Comparison of ENCODE assay signal across 9 cellular contexts in the genomic region with DNA sequence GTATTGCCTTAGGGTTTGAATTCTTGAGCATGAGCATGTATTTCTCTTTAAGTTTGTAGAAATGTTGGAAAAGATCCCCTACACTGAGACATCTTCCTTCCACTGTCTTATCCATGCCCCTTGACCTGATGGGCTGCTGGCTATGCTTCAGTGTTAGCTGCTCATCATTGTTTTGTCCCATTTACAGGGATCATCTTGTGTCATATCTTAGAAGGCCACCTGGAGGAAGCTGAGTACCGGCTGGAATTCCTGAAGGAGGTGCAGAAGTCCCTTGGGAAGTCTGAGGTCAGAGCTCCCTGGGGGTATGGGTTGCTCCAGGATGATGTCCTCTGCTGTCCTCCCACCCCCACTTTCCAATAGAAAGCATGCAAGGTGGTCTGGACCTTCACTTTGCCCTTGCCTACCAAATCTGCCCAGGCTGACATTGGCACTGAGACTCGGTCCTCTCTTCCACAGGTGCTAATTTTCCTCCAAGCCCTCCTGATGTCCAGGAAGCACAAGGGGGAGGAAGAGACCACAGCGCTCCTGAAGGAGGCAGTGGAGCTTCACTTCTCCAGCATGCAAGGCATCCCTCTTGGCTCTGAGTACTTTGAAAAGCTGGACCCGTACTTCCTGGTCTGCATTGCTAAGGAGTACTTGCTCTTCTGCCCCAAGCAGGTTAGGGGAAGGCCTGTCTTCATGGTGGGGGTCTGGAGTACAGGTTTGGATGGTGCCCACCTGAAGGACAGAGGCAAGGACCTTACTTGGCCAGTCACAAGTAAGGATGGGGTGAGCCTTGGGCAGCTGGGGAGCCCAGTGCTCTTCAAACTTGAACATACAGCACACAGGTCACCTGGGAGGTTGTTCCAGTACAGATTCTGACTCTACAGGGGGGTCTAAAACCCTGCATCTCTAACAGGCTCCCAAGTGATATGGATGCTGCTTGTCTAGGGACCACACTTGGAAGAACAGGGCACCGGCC. TPM values are rescaled to one million over a fixed set of nuclear protein-coding genes. Genes with fewer than 3 reads are reported as not detected.
DNase-seq lines count a peak whose midpoint lies in the region; ATAC-seq, FAIRE-seq and TF ChIP-seq lines count a peak whose summit lies in the region.
"Had no signal": no experiment of that assay in that cellular context is flagged by ENCODE, and none has a peak within 500 bp of the region (broad histone marks: within the 10 kb centered on the region; RNA-seq: fewer than 3 reads in every experiment).

No MANE protein-coding gene starts in this region.

- CTCF ChIA-PET in K562 (lab: Yijun Ruan, JAX; ENCODE audit: low intra/inter-chr PET ratio), result interaction anchor here (0.7 to 3.0 kb wide), 5 partner anchors 59 to 252 kb away, joined by 3 to 42 read pairs (median 5); no protein-coding TSS in a partner anchor

- no peak overlapping the region for H3K4me2 ChIP-seq in K562 (ENCODE audit: insufficient read depth, low read length)

- DNase-seq in NCI-H82 (lab: John Stamatoyannopoulos, UW) (peak; percentile 17), NCI-H82 treated with DMSO at 0.1 percent for 48 hours (lab: John Stamatoyannopoulos, UW; ENCODE audit: unreplicated experiment) (no peak), K562 (ENCODE audit: extremely low read depth in 1 of 4, low spot score in 3 of 4) (peak in 2 of 4 experiments; percentile 53 to 62), kidney epithelial cell (ENCODE audit: low read depth) (no peak), upper lobe of left lung (peak in 1 of 2 donors; percentile 73)
- no peak for DNase-seq in stimulated activated CD4-positive, alpha-beta T cell treated with anti-CD3 and anti-CD28 coated beads, Interleukin-12 subunit alpha, Interleukin-12 subunit beta, amount 100 ng/mL, for 4 hours
- no peak for DNase-seq in NK-92 treated with Interleukin-12 subunit alpha and Interleukin-12 subunit beta, amount 100 ng/mL, for 24 hours (lab: John Stamatoyannopoulos, UW)
- DNase-seq: CD4-positive, alpha-beta memory T cell had no signal

- H3K27me3 ChIP-seq in K562 (ENCODE audit: control insufficient read depth in 2 of 2, insufficient read depth in 2 of 2, low read length in 2 of 2) (no peaks in the 10 kb centered on the region), kidney epithelial cell (ENCODE audit: control insufficient read depth, insufficient read depth, low read length) (no peaks in the 10 kb centered on the region), upper lobe of left lung (no peaks in the 10 kb centered on the region)

- H3K9me3 ChIP-seq in K562 (replicated peaks; ENCODE audit: control insufficient read depth, insufficient read depth, low read depth, low read length), result no peaks in the 10 kb centered on the region
- no peaks in the 10 kb centered on the region for H3K9me3 ChIP-seq in upper lobe of left lung

- H4K20me1 ChIP-seq in K562 (replicated peaks; ENCODE audit: control insufficient read depth, insufficient read depth, low read length), result no peaks in the 10 kb centered on the region

- WGBS in K562 (ENCODE audit: insufficient coverage, low coverage, missing lambda C conversion rate), result 25% methylated on average over 5 of the region's 5 CpGs
- 67 to 72% methylated on average over 5 of the region's 5 CpGs for WGBS in upper lobe of left lung, 2 donors

- peak; percentile 81 for ATAC-seq in K562
- peak; percentile 25 to 66 for ATAC-seq in upper lobe of left lung (ENCODE audit: low FRiP score in 2 of 2)
- ATAC-seq in HG03135 (IDR thresholded peaks at IDR 0.05; ENCODE audit: unreplicated experiment), result no peak

- TF ChIP-seq RAD21 in K562 (CRISPR knock-in tag; conservative IDR thresholded peaks at IDR 0.05 in 1 of 2, IDR thresholded peaks at IDR 0.05 in 1 of 2), result peak; percentile 58 to 81

- no peak overlapping the region for H3K9ac ChIP-seq in K562 (ENCODE audit: insufficient read depth in 1 of 2, low read depth in 2 of 2, low read length in 2 of 2)

- TF ChIP-seq EP300 in K562 (IDR thresholded peaks at IDR 0.05; ENCODE audit: low read length), result no peak
- TF ChIP-seq EP300 in upper lobe of left lung (IDR thresholded peaks at IDR 0.05), result no peak

- TF ChIP-seq CTCF in K562 (IDR thresholded peaks at IDR 0.05 in 2 of 3, conservative IDR thresholded peaks at IDR 0.05 in 1 of 3; ENCODE audit: insufficient read depth in 2 of 3, low read depth in 1 of 3, low read length in 3 of 3) (peak; percentile 70 to 77 (median 72)), kidney epithelial cell (IDR thresholded peaks at IDR 0.05; ENCODE audit: insufficient read depth, low read length, poor library complexity, severe bottlenecking) (peak; percentile 36), upper lobe of left lung (IDR thresholded peaks at IDR 0.05) (peak; percentile 17 to 66 (median 35))

- peak overlapping the region; percentile 51; the same call in 1 of the 2 replicates for H2AFZ ChIP-seq in K562 (ENCODE audit: low read depth, low read length)

- H3K36me3 ChIP-seq in K562 (ENCODE audit: control insufficient read depth, insufficient read depth, low read length), result no peaks in the 10 kb centered on the region
- H3K36me3 ChIP-seq in kidney epithelial cell (ENCODE audit: control insufficient read depth, insufficient read depth, low read length), result no peaks in the 10 kb centered on the region
- peaks cover 0 to 9% (median 0%) of the 10 kb centered on the region in 4 donors for H3K36me3 ChIP-seq in upper lobe of left lung

- in situ Hi-C loops in K562 (cut with MboI), result loop anchor here (5.0 to 10.0 kb wide), 3 partner anchors 62 to 260 kb away; a partner anchor contains a TSS

- POLR2A ChIA-PET in K562 (lab: Yijun Ruan, JAX), result interaction anchor here (0.6 to 4.1 kb wide), 11 partner anchors 8 to 163 kb away, joined by 3 to 16 read pairs (median 4); no protein-coding TSS in a partner anchor

- no peaks in the 10 kb centered on the region for H3K9me1 ChIP-seq in K562 (ENCODE audit: control insufficient read depth, insufficient read depth, low read length)

- intact Hi-C loops in K562 (cut with micrococcal nuclease), result loop anchor here (5.0 kb wide), 2 partner anchors 82 to 252 kb away; no protein-coding TSS in a partner anchor

- FAIRE-seq in K562 (lab: Jason Lieb, UNC), result peak; percentile 78

- no peaks in the 10 kb centered on the region; a peak in 1 of 5 replicates for H3K4me1 ChIP-seq in K562 (replicated peaks in 1 of 2; ENCODE audit: control insufficient read depth in 2 of 2, insufficient read depth in 2 of 2, low read length in 2 of 2)
- H3K4me1 ChIP-seq in upper lobe of left lung, result peaks cover 24 to 33% (median 28%) of the 10 kb centered on the region in 4 donors

- no peak overlapping the region for H3K4me3 ChIP-seq in K562
- no peak overlapping the region for H3K4me3 ChIP-seq in kidney epithelial cell (ENCODE audit: low read depth, low read length)
- no peak overlapping the region for H3K4me3 ChIP-seq in upper lobe of left lung

- H3K79me2 ChIP-seq in K562 (ENCODE audit: control insufficient read depth, insufficient read depth, low read length), result no peaks in the 10 kb centered on the region

- no peak for TF ChIP-seq POLR2A in K562 (conservative IDR thresholded peaks at IDR 0.05)
- no peak for TF ChIP-seq POLR2A in upper lobe of left lung (IDR thresholded peaks at IDR 0.05)

- H3K27ac ChIP-seq in K562 (ENCODE audit: extremely low read depth, low read depth, low read length), result no peak overlapping the region
- peak overlapping the region; percentile 13 to 76 (median 60) for H3K27ac ChIP-seq in upper lobe of left lung

- BruUV-seq in K562 (replicated peaks; lab: Mats Ljungman, UMichigan), result no TSS peak

RNA-seq across cellular contexts. Expression of a gene that starts 17.7 kb away (rescaled TPM):
- 7.6 and 12.4 TPM in 2 replicates for total RNA-seq in K562 (2011; cell fraction: chromatin; rRNA removed; ENCODE audit: low replicate concordance)
- total RNA-seq in K562 (2011; cell fraction: nucleolus; rRNA removed), result 5.8 and 6.7 TPM in 2 replicates
- 5.1 and 8.2 TPM in 2 replicates for total RNA-seq in K562 (2011; cell fraction: nucleoplasm; rRNA removed)
- 0.36 and 0.37 TPM in 2 replicates for total RNA-seq in K562 (2014; rRNA removed)
- total RNA-seq in K562 (2014; rRNA removed; fragmentation: Illumina TruSeq; extraction: Trizol), result 0.32 and 0.47 TPM in 2 replicates
- 0.83 and 1.2 TPM in 2 replicates for total RNA-seq in K562 (2015; rRNA removed; fragmentation: Illumina TruSeq; extraction: Trizol)
- 1.4 and 1.7 TPM in 2 replicates for total RNA-seq in K562 (2021)
- polyA plus RNA-seq in K562 (2011; rRNA removed), result 0.84 and 1.1 TPM in 2 replicates
- 0.66 and 1.1 TPM in 2 replicates for polyA plus RNA-seq in K562 (2011; cell fraction: cytosol; rRNA removed)
- polyA plus RNA-seq in K562 (2011; cell fraction: nucleus; rRNA removed), result 5.1 and 6.7 TPM in 2 replicates
- 1.3 and 2.7 TPM in 2 replicates for polyA plus RNA-seq in K562 (2012)
- 0.70 and 0.94 TPM in 2 replicates for polyA plus RNA-seq in K562 (2014; fragmentation: Illumina TruSeq; extraction: Trizol)
- under 1 TPM; 0.22 to 0.35 TPM for polyA plus RNA-seq in K562 (2014; fragmentation: Nextera tagmentation; extraction: Ambion mirVana)
- 0.93 and 1.4 TPM in 2 replicates for polyA plus RNA-seq in K562 (2014; rRNA removed)
- polyA minus RNA-seq in K562 (2011; rRNA and poly(A)+ RNA removed), result 1.3 and 2.1 TPM in 2 replicates
- polyA minus RNA-seq in K562 (2011; cell fraction: cytosol; rRNA and poly(A)+ RNA removed), result 0.67 TPM in 1 of 2 replicates, not detected in the other
- polyA minus RNA-seq in K562 (2011; cell fraction: nucleus; rRNA and poly(A)+ RNA removed), result 3.5 and 4.1 TPM in 2 replicates
- total RNA-seq in kidney epithelial cell, result 2.3 and 6.7 TPM in 2 replicates
- 10 to 100 TPM in 4 of 6 donors, 1 to 10 TPM in 2; 7.4 to 52.4 (median 14.3) TPM for total RNA-seq in upper lobe of left lung

RNA-seq across cellular contexts. Expression of a gene that starts 17.7 kb away (rescaled TPM):
- total RNA-seq in K562 (2011; cell fraction: chromatin; rRNA removed; ENCODE audit: low replicate concordance), result 170 and 347 TPM in 2 replicates
- 220 and 236 TPM in 2 replicates for total RNA-seq in K562 (2011; cell fraction: nucleolus; rRNA removed)
- 186 and 187 TPM in 2 replicates for total RNA-seq in K562 (2011; cell fraction: nucleoplasm; rRNA removed)
- total RNA-seq in K562 (2014; rRNA removed), result 67.6 and 83.5 TPM in 2 replicates
- 39.7 and 46.8 TPM in 2 replicates for total RNA-seq in K562 (2014; rRNA removed; fragmentation: Illumina TruSeq; extraction: Trizol)
- 65.3 and 67.6 TPM in 2 replicates for total RNA-seq in K562 (2015; rRNA removed; fragmentation: Illumina TruSeq; extraction: Trizol)
- total RNA-seq in K562 (2021), result 80.7 and 81.2 TPM in 2 replicates
- polyA plus RNA-seq in K562 (2011; rRNA removed), result 87.9 and 116 TPM in 2 replicates
- 88.5 and 108 TPM in 2 replicates for polyA plus RNA-seq in K562 (2011; cell fraction: cytosol; rRNA removed)
- polyA plus RNA-seq in K562 (2011; cell fraction: nucleus; rRNA removed), result 454 and 537 TPM in 2 replicates
- polyA plus RNA-seq in K562 (2012), result 72.8 and 104 TPM in 2 replicates
- polyA plus RNA-seq in K562 (2014; fragmentation: Illumina TruSeq; extraction: Trizol), result 71.3 and 81.3 TPM in 2 replicates
- 10 to 100 TPM in 1 of 2 experiments, 1 to 10 TPM in 1; 8.4 to 14.0 TPM for polyA plus RNA-seq in K562 (2014; fragmentation: Nextera tagmentation; extraction: Ambion mirVana)
- polyA plus RNA-seq in K562 (2014; rRNA removed), result 75.3 and 82.3 TPM in 2 replicates
- 48.5 and 49.2 TPM in 2 replicates for polyA minus RNA-seq in K562 (2011; rRNA and poly(A)+ RNA removed)
- polyA minus RNA-seq in K562 (2011; cell fraction: cytosol; rRNA and poly(A)+ RNA removed), result 42.4 and 49.5 TPM in 2 replicates
- 120 and 149 TPM in 2 replicates for polyA minus RNA-seq in K562 (2011; cell fraction: nucleus; rRNA and poly(A)+ RNA removed)
- total RNA-seq in kidney epithelial cell, result 34.8 and 43.5 TPM in 2 replicates
- 10 to 100 TPM; 71.1 to 99.5 (median 79.8) TPM for total RNA-seq in upper lobe of left lung

RNA-seq across cellular contexts. Expression of a gene that starts 28.2 kb away (rescaled TPM):
- total RNA-seq in K562 (2011; cell fraction: chromatin; rRNA removed; ENCODE audit: low replicate concordance), result 18.4 and 48.8 TPM in 2 replicates
- 34.9 and 41.4 TPM in 2 replicates for total RNA-seq in K562 (2011; cell fraction: nucleolus; rRNA removed)
- total RNA-seq in K562 (2011; cell fraction: nucleoplasm; rRNA removed), result 17.7 and 23.9 TPM in 2 replicates
- total RNA-seq in K562 (2014; rRNA removed) (16.8 and 23.2 TPM in 2 replicates), K562 (2014; rRNA removed; fragmentation: Illumina TruSeq; extraction: Trizol) (5.6 and 7.9 TPM in 2 replicates), K562 (2015; rRNA removed; fragmentation: Illumina TruSeq; extraction: Trizol) (9.2 and 9.8 TPM in 2 replicates), K562 (2021) (18.1 and 18.9 TPM in 2 replicates), kidney epithelial cell (27.5 and 30.8 TPM in 2 replicates), upper lobe of left lung (100 to 1,000 TPM in 1 of 6 donors, 10 to 100 TPM in 5; 32.5 to 128 (median 82.4) TPM)
- polyA plus RNA-seq in K562 (2011; rRNA removed) (14.2 and 14.5 TPM in 2 replicates), K562 (2014; fragmentation: Illumina TruSeq; extraction: Trizol) (12.7 and 13.3 TPM in 2 replicates), K562 (2014; fragmentation: Nextera tagmentation; extraction: Ambion mirVana) (under 1 TPM; 0.72 to 0.89 TPM), K562 (2014; rRNA removed) (10.9 and 11.4 TPM in 2 replicates)
- 16.4 and 30.7 TPM in 2 replicates for polyA plus RNA-seq in K562 (2011; cell fraction: cytosol; rRNA removed)
- polyA plus RNA-seq in K562 (2011; cell fraction: nucleus; rRNA removed), result 25.6 and 46.6 TPM in 2 replicates
- polyA plus RNA-seq in K562 (2012), result 16.6 and 24.6 TPM in 2 replicates
- 14.7 and 23.4 TPM in 2 replicates for polyA minus RNA-seq in K562 (2011; rRNA and poly(A)+ RNA removed)
- polyA minus RNA-seq in K562 (2011; cell fraction: cytosol; rRNA and poly(A)+ RNA removed), result 13.8 and 19.9 TPM in 2 replicates
- polyA minus RNA-seq in K562 (2011; cell fraction: nucleus; rRNA and poly(A)+ RNA removed), result 21.9 and 22.3 TPM in 2 replicates
